In the genomic region with DNA sequence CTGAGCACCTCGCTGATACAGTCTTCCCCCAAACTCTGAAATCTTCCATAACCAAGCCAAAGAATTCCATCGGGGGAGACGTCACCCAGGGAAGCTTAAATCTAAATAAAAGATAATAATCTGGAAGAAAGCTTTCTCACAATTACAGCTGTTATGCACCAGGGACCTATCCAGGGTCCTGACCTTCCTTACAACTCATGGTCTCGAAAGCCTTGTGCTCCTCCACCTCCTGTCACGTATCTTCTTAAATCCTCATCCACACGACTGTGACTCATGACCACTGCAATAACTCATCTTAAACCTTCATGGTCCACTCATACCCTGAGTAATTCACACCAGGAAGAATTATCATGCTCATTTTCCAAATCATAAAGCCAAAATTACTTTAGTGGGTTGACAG, we compare ENCODE assay signal across 16 cellular contexts.
DNase-seq lines count a peak whose midpoint lies in the region; ATAC-seq, FAIRE-seq and TF ChIP-seq lines count a peak whose summit lies in the region.
"Had no signal": no experiment of that assay in that cellular context is flagged by ENCODE, and none has a peak within 500 bp of the region (broad histone marks: within the 10 kb centered on the region; RNA-seq: fewer than 3 reads in every experiment).

No MANE protein-coding gene starts in this region.

- H3K4me1 Mint-ChIP-seq in MCF 10A (ENCODE audit: insufficient read depth, unreplicated experiment) (peaks cover 5% of the 10 kb centered on the region), glutamatergic neuron (ENCODE audit: low read depth, unreplicated experiment) (no peaks in the 10 kb centered on the region)

- H3K9me3 ChIP-seq in mammary epithelial cell (replicated peaks; ENCODE audit: insufficient read depth, low read length) (peaks cover 3% of the 10 kb centered on the region), PC-3 (ENCODE audit: low read length) (no peaks in the 10 kb centered on the region)
- H3K9me3 ChIP-seq: colonic mucosa had no signal

- no peak overlapping the region for H2AFZ ChIP-seq in mammary epithelial cell (ENCODE audit: low read depth, low read length)
- H2AFZ ChIP-seq in PC-3 (ENCODE audit: low read length), result no peak overlapping the region

- CTCF ChIA-PET in mammary epithelial cell (lab: Charles Lee; ENCODE audit: low non-redundant PET), result no interaction called here
- CTCF ChIA-PET in MCF 10A (lab: Yijun Ruan, JAX), result interaction anchor here (0.7 to 1.0 kb wide), 2 partner anchors 17 to 571 kb away, joined by 4 read pairs; no protein-coding TSS in a partner anchor
- CTCF ChIA-PET in PC-3 (lab: Charles Lee), result no interaction called here

- H3K36me3 Mint-ChIP-seq in MCF 10A (ENCODE audit: insufficient read depth, unreplicated experiment) (no peaks in the 10 kb centered on the region), glutamatergic neuron (ENCODE audit: unreplicated experiment) (no peaks in the 10 kb centered on the region)
- H3K36me3 Mint-ChIP-seq: natural killer cell treated with Interleukin-12 subunit alpha and Interleukin-12 subunit beta and Interleukin-15 and Interleukin-18, amount 100 ng/mL, for 72 hours had no signal

- no peak overlapping the region for H3K27ac ChIP-seq in mammary epithelial cell (ENCODE audit: insufficient read depth, low read depth, low read length)
- H3K27ac ChIP-seq in PC-3 (ENCODE audit: low read length), result no peak overlapping the region
- H3K27ac ChIP-seq: 22Rv1, colonic mucosa had no signal

- H3K27me3 Mint-ChIP-seq in MCF 10A (ENCODE audit: insufficient read depth, unreplicated experiment) (no peaks in the 10 kb centered on the region), glutamatergic neuron (ENCODE audit: unreplicated experiment) (no peaks in the 10 kb centered on the region)
- H3K27me3 Mint-ChIP-seq: CD4-positive, alpha-beta T cell; natural killer cell treated with Interleukin-12 subunit alpha and Interleukin-12 subunit beta and Interleukin-15 and Interleukin-18, amount 100 ng/mL, for 72 hours had no signal

- peak; percentile 15 for DNase-seq in mammary epithelial cell
- DNase-seq in MCF 10A (ENCODE audit: unreplicated experiment), result no peak
- peak; percentile 2 for DNase-seq in PC-3
- DNase-seq in stimulated activated CD8-positive, alpha-beta memory T cell treated with anti-CD3 and anti-CD28 coated beads, Interleukin-4, amount 100 ng/mL, for 48 hours, result no peak
- DNase-seq in glutamatergic neuron, result no peak
- DNase-seq in NCI-H526 (lab: John Stamatoyannopoulos, UW), result no peak
- DNase-seq: activated effector memory CD4-positive, alpha-beta T cell treated with Interleukin-2 at 50 U/mL for 16 hours; CD4-positive, alpha-beta T cell; colonic mucosa; NCI-H1092; substantia nigra had no signal

- H4K20me1 ChIP-seq in mammary epithelial cell (ENCODE audit: insufficient read depth, low read length) (no peaks in the 10 kb centered on the region), PC-3 (ENCODE audit: low read length) (no peaks in the 10 kb centered on the region)

- H3K4me2 ChIP-seq in mammary epithelial cell (ENCODE audit: insufficient read depth, low read depth, low read length) (no peak overlapping the region), PC-3 (ENCODE audit: low read length) (no peak overlapping the region)

- dilution Hi-C loops in mammary epithelial cell (cut with HindIII; ENCODE audit: low sequenced_read_pairs), result no loop called here

- H3K4me3 ChIP-seq in mammary epithelial cell (replicated peaks in 1 of 3; ENCODE audit: insufficient read depth in 1 of 3, low read depth in 2 of 3, low read length in 3 of 3), result no peak overlapping the region
- no peak overlapping the region for H3K4me3 ChIP-seq in PC-3 (ENCODE audit: low read length)
- H3K4me3 ChIP-seq: colonic mucosa had no signal

- intact Hi-C loops in mammary epithelial cell (cut with micrococcal nuclease) (no loop called here), MCF 10A (cut with micrococcal nuclease) (no loop called here), PC-3 (cut with micrococcal nuclease) (no loop called here)

- no peaks in the 10 kb centered on the region for H3K79me2 ChIP-seq in mammary epithelial cell (ENCODE audit: insufficient read depth, low read length)
- H3K79me2 ChIP-seq in PC-3 (ENCODE audit: low read length), result no peaks in the 10 kb centered on the region

- no peak overlapping the region for H3K4me3 Mint-ChIP-seq in MCF 10A (ENCODE audit: unreplicated experiment)
- H3K4me3 Mint-ChIP-seq in glutamatergic neuron (ENCODE audit: unreplicated experiment), result no peak overlapping the region
- H3K4me3 Mint-ChIP-seq: CD4-positive, alpha-beta T cell; natural killer cell treated with Interleukin-12 subunit alpha and Interleukin-12 subunit beta and Interleukin-15 and Interleukin-18, amount 100 ng/mL, for 72 hours had no signal

- H3K9me2 ChIP-seq in PC-3 (replicated peaks; ENCODE audit: low read length), result no peaks in the 10 kb centered on the region

- H3K27me3 ChIP-seq in mammary epithelial cell (ENCODE audit: insufficient read depth, low read length) (no peaks in the 10 kb centered on the region), PC-3 (ENCODE audit: low read length) (no peaks in the 10 kb centered on the region)
- H3K27me3 ChIP-seq: colonic mucosa had no signal

- TF ChIP-seq CTCF in mammary epithelial cell (conservative IDR thresholded peaks at IDR 0.05 in 1 of 2, IDR thresholded peaks at IDR 0.05 in 1 of 2; ENCODE audit: extremely low read depth in 1 of 2, insufficient read depth in 1 of 2, low read depth in 1 of 2, low read length in 2 of 2), result no peak
- TF ChIP-seq CTCF in MCF 10A (IDR thresholded peaks at IDR 0.05; ENCODE audit: unreplicated experiment), result no peak
- TF ChIP-seq CTCF in PC-3 (conservative IDR thresholded peaks at IDR 0.05; ENCODE audit: low read depth, low read length), result no peak
- TF ChIP-seq CTCF in glutamatergic neuron (IDR thresholded peaks at IDR 0.05; ENCODE audit: partially characterized antibody, unreplicated experiment), result no peak

- peaks cover 12% of the 10 kb centered on the region for H3K9me3 Mint-ChIP-seq in MCF 10A (ENCODE audit: unreplicated experiment)
- H3K9me3 Mint-ChIP-seq in glutamatergic neuron (ENCODE audit: unreplicated experiment), result no peaks in the 10 kb centered on the region
- H3K9me3 Mint-ChIP-seq: CD4-positive, alpha-beta T cell had no signal

- H3K9ac ChIP-seq in mammary epithelial cell (ENCODE audit: insufficient read depth, low read length) (no peak overlapping the region), PC-3 (ENCODE audit: low read length) (no peak overlapping the region)

- no peaks in the 10 kb centered on the region for H3F3A ChIP-seq in PC-3 (ENCODE audit: low read length, unreplicated experiment)

- ATAC-seq in PC-3 (no peak), HG03139 (IDR thresholded peaks at IDR 0.05; ENCODE audit: unreplicated experiment) (no peak)
- ATAC-seq: natural killer cell treated with Interleukin-12 subunit alpha and Interleukin-12 subunit beta and Interleukin-15 and Interleukin-18, amount 100 ng/mL, for 72 hours had no signal

- WGBS in mammary epithelial cell (ENCODE audit: low coverage, missing lambda C conversion rate), result 2% methylated on average over 6 of the region's 6 CpGs

- in situ Hi-C loops in mammary epithelial cell (cut with MboI; ENCODE audit: low sequenced_read_pairs in 2 of 2), result no loop called here

- BruUV-seq in mammary epithelial cell (replicated peaks; lab: Mats Ljungman, UMichigan) (no TSS peak), MCF 10A (replicated peaks; lab: Mats Ljungman, UMichigan) (no TSS peak), PC-3 (replicated peaks; lab: Mats Ljungman, UMichigan) (no TSS peak)

- no peaks in the 10 kb centered on the region for H3K4me1 ChIP-seq in mammary epithelial cell (ENCODE audit: insufficient read depth, low read length)
- no peaks in the 10 kb centered on the region for H3K4me1 ChIP-seq in PC-3 (ENCODE audit: insufficient read depth, low read length)
- H3K4me1 ChIP-seq: colonic mucosa had no signal

- H3K27ac Mint-ChIP-seq in MCF 10A (ENCODE audit: low read depth, unreplicated experiment) (no peak overlapping the region), glutamatergic neuron (ENCODE audit: unreplicated experiment) (no peak overlapping the region)
- H3K27ac Mint-ChIP-seq: CD4-positive, alpha-beta T cell; natural killer cell treated with Interleukin-12 subunit alpha and Interleukin-12 subunit beta and Interleukin-15 and Interleukin-18, amount 100 ng/mL, for 72 hours had no signal

- FAIRE-seq in endometrium (lab: Jason Lieb, UNC), result peak; percentile 60
- FAIRE-seq: GM12891 had no signal

- no peaks in the 10 kb centered on the region for H3K36me3 ChIP-seq in mammary epithelial cell (ENCODE audit: insufficient read depth, low read length)
- H3K36me3 ChIP-seq in PC-3 (ENCODE audit: low read depth, low read length), result no peaks in the 10 kb centered on the region
- H3K36me3 ChIP-seq: colonic mucosa had no signal

- POLR2A ChIA-PET in MCF 10A (lab: Yijun Ruan, JAX) (no interaction called here), PC-3 (lab: Charles Lee; ENCODE audit: unreplicated experiment) (no interaction called here)

Comparison
In these comparisons a context has a peak if more than half of its experiments do, and no peak if none do; other contexts are left out.
1. DNase-seq: peak in mammary epithelial cell (single experiment) and PC-3 (single experiment); none in MCF 10A (single experiment), stimulated activated CD8-positive, alpha-beta memory T cell treated with anti-CD3 and anti-CD28 coated beads, Interleukin-4, amount 100 ng/mL, for 48 hours (single experiment), glutamatergic neuron (single experiment) and NCI-H526 (0 of 2).